24 cellular contexts compared by ENCODE assay signal in the genomic region with DNA sequence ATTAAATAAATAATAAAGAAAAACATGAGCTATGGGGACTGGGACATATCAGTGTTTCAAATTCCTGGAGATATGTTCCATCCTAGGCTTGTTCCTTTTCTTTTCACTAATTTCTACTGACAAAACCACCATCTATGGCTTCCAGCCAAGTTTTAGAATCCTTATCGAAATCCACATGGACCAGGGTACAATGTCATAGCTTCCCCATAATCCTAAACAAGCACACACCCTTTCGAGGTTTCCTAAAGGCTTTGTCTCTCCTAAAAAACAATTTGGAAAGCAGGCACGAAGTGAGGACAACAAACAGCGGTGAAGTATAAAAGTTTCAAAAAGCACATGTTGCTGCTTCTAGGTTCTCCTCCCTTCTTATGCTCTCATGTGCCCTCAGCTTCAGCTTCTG. TPM values are rescaled to one million over a fixed set of nuclear protein-coding genes. Genes with fewer than 3 reads are reported as not detected.
DNase-seq lines count a peak whose midpoint lies in the region; ATAC-seq, FAIRE-seq and TF ChIP-seq lines count a peak whose summit lies in the region.
"Had no signal": no experiment of that assay in that cellular context is flagged by ENCODE, and none has a peak within 500 bp of the region (broad histone marks: within the 10 kb centered on the region; RNA-seq: fewer than 3 reads in every experiment).

No MANE protein-coding gene starts in this region.

- POLR2A ChIA-PET in endothelial cell of umbilical vein (lab: Charles Lee): no interaction called here

- H3K79me2 ChIP-seq in endothelial cell of umbilical vein (ENCODE audit: control insufficient read depth, insufficient read depth, low read length): peaks cover 5% of the 10 kb centered on the region
- H3K79me2 ChIP-seq: parathyroid adenoma had no signal

- peak overlapping the region; percentile 62 for H2AFZ ChIP-seq in endothelial cell of umbilical vein (ENCODE audit: low read depth, low read length)
- H2AFZ ChIP-seq: parathyroid adenoma had no signal

- peak overlapping the region; percentile 62 for H3K4me2 ChIP-seq in endothelial cell of umbilical vein (ENCODE audit: insufficient read depth, low read length)
- H3K4me2 ChIP-seq: SK-N-SH had no signal

- no peak overlapping the region for H3K9ac ChIP-seq in endothelial cell of umbilical vein (replicated peaks; ENCODE audit: extremely low read depth, insufficient read depth, low read length)
- H3K9ac ChIP-seq: parathyroid adenoma, SK-N-SH had no signal

- peaks cover 10% of the 10 kb centered on the region for H3K4me1 Mint-ChIP-seq in activated T-helper 1 cell treated with anti-CD3 and anti-CD28 coated beads, Interleukin-12 subunit alpha, Interleukin-12 subunit beta, Interleukin-2, Interleukin-4 antibody, amounts not matched to agents 30 ng/mL and 10 ng/mL and 1 ng/mL, durations not matched to agents 14 hours and 24 hours and 36 hours (ENCODE audit: low read depth)
- H3K4me1 Mint-ChIP-seq: memory B cell had no signal

- WGBS in heart right ventricle, 2 donors: 21 to 39% methylated on average over 4 of the region's 4 CpGs
- WGBS in right lobe of liver (ENCODE audit: insufficient coverage, low coverage, low lambda C conversion rate, missing lambda C conversion rate): 31% methylated on average over 4 of the region's 4 CpGs

- H3K4me1 ChIP-seq in heart right ventricle (peaks cover 12 to 86% (median 57%) of the 10 kb centered on the region in 9 donors), endothelial cell of umbilical vein (ENCODE audit: control insufficient read depth, extremely low read depth, insufficient read depth, low read length) (peaks cover 42% of the 10 kb centered on the region), right lobe of liver (peaks cover 0 to 10% (median 0%) of the 10 kb centered on the region in 4 donors)
- H3K4me1 ChIP-seq: parathyroid adenoma had no signal

- no peaks in the 10 kb centered on the region for H3K9me1 ChIP-seq in endothelial cell of umbilical vein (replicated peaks; ENCODE audit: control insufficient read depth, extremely low read depth, insufficient read depth, low read length)

- H3K27ac Mint-ChIP-seq in activated T-helper 1 cell treated with anti-CD3 and anti-CD28 coated beads, Interleukin-12 subunit alpha, Interleukin-12 subunit beta, Interleukin-2, Interleukin-4 antibody, amounts not matched to agents 30 ng/mL and 10 ng/mL and 1 ng/mL, durations not matched to agents 14 hours and 24 hours and 36 hours: no peak overlapping the region
- H3K27ac Mint-ChIP-seq: activated CD4-positive, alpha-beta T cell treated with anti-CD3 and anti-CD28 coated beads for 36 hours; activated naive CD8-positive, alpha-beta T cell treated with anti-CD3 and anti-CD28 coated beads, Interleukin-2, amount 50 U/mL, for 24 hours; activated T-helper 2 cell treated with anti-CD3 and anti-CD28 coated beads, Interferon-gamma antibody, Interleukin-2, Interleukin-4, amounts not matched to agents 10 μg/mL and 5 μg/mL and 100 μg/mL, durations not matched to agents 14 hours and 24 hours and 36 hours; memory B cell; natural killer cell; stimulated activated naive B cell treated with anti-CD40 and anti-IgM and Interleukin-4, amounts not matched to agents 10 μg/mL and 1 μg/mL and 100 μg/mL, for 72 hours had no signal

- peak in 3 of 8 donors; percentile 13 to 21 (median 14) for ATAC-seq in heart right ventricle
- ATAC-seq in left cardiac atrium: no peak
- peak in 3 of 4 donors; percentile 6 to 51 (median 16) for ATAC-seq in right lobe of liver
- no peak for ATAC-seq in HG03025 (IDR thresholded peaks at IDR 0.05; ENCODE audit: low FRiP score, unreplicated experiment)
- ATAC-seq: activated CD4-positive, alpha-beta T cell treated with anti-CD3 and anti-CD28 coated beads for 36 hours; activated naive CD8-positive, alpha-beta T cell treated with anti-CD3 and anti-CD28 coated beads, Interleukin-2, amount 50 U/mL, for 24 hours; natural killer cell; stimulated activated naive B cell treated with anti-CD40 and anti-IgM and Interleukin-4, amounts not matched to agents 10 μg/mL and 1 μg/mL and 100 μg/mL, for 72 hours had no signal

- H3K36me3 ChIP-seq in heart right ventricle (peaks cover 0 to 6% (median 0%) of the 10 kb centered on the region in 9 donors), endothelial cell of umbilical vein (ENCODE audit: control insufficient read depth in 2 of 2, extremely low read depth in 1 of 2, insufficient read depth in 2 of 2, low read length in 2 of 2) (no peaks in the 10 kb centered on the region), right lobe of liver (no peaks in the 10 kb centered on the region)
- H3K36me3 ChIP-seq: Peyer's patch, sigmoid colon, tibial nerve had no signal

- H3K9me3 Mint-ChIP-seq in activated T-helper 1 cell treated with anti-CD3 and anti-CD28 coated beads, Interleukin-12 subunit alpha, Interleukin-12 subunit beta, Interleukin-2, Interleukin-4 antibody, amounts not matched to agents 30 ng/mL and 10 ng/mL and 1 ng/mL, durations not matched to agents 14 hours and 24 hours and 36 hours: no peaks in the 10 kb centered on the region
- H3K9me3 Mint-ChIP-seq: activated naive CD8-positive, alpha-beta T cell treated with anti-CD3 and anti-CD28 coated beads, Interleukin-2, amount 50 U/mL, for 24 hours; activated T-helper 2 cell treated with anti-CD3 and anti-CD28 coated beads, Interferon-gamma antibody, Interleukin-2, Interleukin-4, amounts not matched to agents 10 μg/mL and 5 μg/mL and 100 μg/mL, durations not matched to agents 14 hours and 24 hours and 36 hours; memory B cell; natural killer cell; stimulated activated naive B cell treated with anti-CD40 and anti-IgM and Interleukin-4, amounts not matched to agents 10 μg/mL and 1 μg/mL and 100 μg/mL, for 72 hours had no signal

- H3K36me3 Mint-ChIP-seq in activated T-helper 1 cell treated with anti-CD3 and anti-CD28 coated beads, Interleukin-12 subunit alpha, Interleukin-12 subunit beta, Interleukin-2, Interleukin-4 antibody, amounts not matched to agents 30 ng/mL and 10 ng/mL and 1 ng/mL, durations not matched to agents 14 hours and 24 hours and 36 hours (ENCODE audit: low read depth): no peaks in the 10 kb centered on the region
- H3K36me3 Mint-ChIP-seq: memory B cell; natural killer cell; stimulated activated naive B cell treated with anti-CD40 and anti-IgM and Interleukin-4, amounts not matched to agents 10 μg/mL and 1 μg/mL and 100 μg/mL, for 72 hours had no signal

- H3K9me3 ChIP-seq in heart right ventricle: no peaks in the 10 kb centered on the region
- no peaks in the 10 kb centered on the region for H3K9me3 ChIP-seq in endothelial cell of umbilical vein (replicated peaks; ENCODE audit: control insufficient read depth, insufficient read depth, low read length)
- H3K9me3 ChIP-seq in right lobe of liver: no peaks in the 10 kb centered on the region
- H3K9me3 ChIP-seq: Peyer's patch, sigmoid colon, SK-N-SH, tibial nerve had no signal

- FAIRE-seq in endothelial cell of umbilical vein (lab: Jason Lieb, UNC): no peak

- H3K27me3 ChIP-seq in heart right ventricle: no peaks in the 10 kb centered on the region
- no peaks in the 10 kb centered on the region for H3K27me3 ChIP-seq in endothelial cell of umbilical vein (ENCODE audit: control insufficient read depth in 2 of 2, insufficient read depth in 2 of 2, low read length in 2 of 2)
- no peaks in the 10 kb centered on the region for H3K27me3 ChIP-seq in right lobe of liver
- H3K27me3 ChIP-seq: Peyer's patch, sigmoid colon, tibial nerve had no signal

- peaks cover 2% of the 10 kb centered on the region for H3K27me3 Mint-ChIP-seq in activated T-helper 1 cell treated with anti-CD3 and anti-CD28 coated beads, Interleukin-12 subunit alpha, Interleukin-12 subunit beta, Interleukin-2, Interleukin-4 antibody, amounts not matched to agents 30 ng/mL and 10 ng/mL and 1 ng/mL, durations not matched to agents 14 hours and 24 hours and 36 hours (ENCODE audit: insufficient read depth)
- H3K27me3 Mint-ChIP-seq: activated CD4-positive, alpha-beta T cell treated with anti-CD3 and anti-CD28 coated beads for 36 hours; activated naive CD8-positive, alpha-beta T cell treated with anti-CD3 and anti-CD28 coated beads, Interleukin-2, amount 50 U/mL, for 24 hours; stimulated activated naive B cell treated with anti-CD40 and anti-IgM and Interleukin-4, amounts not matched to agents 10 μg/mL and 1 μg/mL and 100 μg/mL, for 72 hours had no signal

- DNase-seq in heart right ventricle (no peak), left cardiac atrium (no peak), endothelial cell of umbilical vein (ENCODE audit: low read depth, low spot score) (peak; percentile 59), right lobe of liver (no peak), MV-4-11 (lab: John Stamatoyannopoulos, UW) (no peak)
- DNase-seq in activated T-cell treated with anti-CD3 and anti-CD28 coated beads, Interleukin-2, amount 50 U/mL, for 48 hours: no peak
- no peak for DNase-seq in activated T-helper 1 cell treated with anti-CD3 and anti-CD28 coated beads, Interleukin-12 subunit alpha, Interleukin-12 subunit beta, Interleukin-2, Interleukin-4 antibody, amounts not matched to agents 30 ng/mL and 10 ng/mL and 1 ng/mL, durations not matched to agents 14 hours and 24 hours and 36 hours (ENCODE audit: low spot score)
- DNase-seq: activated CD4-positive, alpha-beta T cell treated with anti-CD3 and anti-CD28 coated beads for 36 hours; activated naive CD8-positive, alpha-beta T cell treated with anti-CD3 and anti-CD28 coated beads, Interleukin-2, amount 50 U/mL, for 24 hours; C1 segment of cervical spinal cord; GDM1; natural killer cell; NCI-H1694; NCI-H748 treated with DMSO at 0.1 percent for 48 hours; Peyer's patch; sigmoid colon; SK-N-SH; stimulated activated naive B cell treated with anti-CD40 and anti-IgM and Interleukin-4, amounts not matched to agents 10 μg/mL and 1 μg/mL and 100 μg/mL, for 72 hours; T1000 had no signal

- H4K20me1 ChIP-seq in endothelial cell of umbilical vein (replicated peaks; ENCODE audit: control insufficient read depth, extremely low read depth, insufficient read depth, low read length): no peaks in the 10 kb centered on the region

- TF ChIP-seq POLR2A in endothelial cell of umbilical vein (IDR thresholded peaks at IDR 0.05; ENCODE audit: low read depth, low read length): no peak
- TF ChIP-seq POLR2A in right lobe of liver (IDR thresholded peaks at IDR 0.05): no peak

- no peak for TF ChIP-seq CTCF in heart right ventricle (IDR thresholded peaks at IDR 0.05)
- TF ChIP-seq CTCF in endothelial cell of umbilical vein (IDR thresholded peaks at IDR 0.05; ENCODE audit: extremely low read depth in 1 of 2, insufficient read depth in 1 of 2, low read depth in 1 of 2, low read length in 2 of 2): no peak
- no peak for TF ChIP-seq CTCF in right lobe of liver (IDR thresholded peaks at IDR 0.05)

- no TSS peak for BruUV-seq in endothelial cell of umbilical vein (replicated peaks; lab: Mats Ljungman, UMichigan)

- no peak overlapping the region for H3K4me3 Mint-ChIP-seq in activated T-helper 1 cell treated with anti-CD3 and anti-CD28 coated beads, Interleukin-12 subunit alpha, Interleukin-12 subunit beta, Interleukin-2, Interleukin-4 antibody, amounts not matched to agents 30 ng/mL and 10 ng/mL and 1 ng/mL, durations not matched to agents 14 hours and 24 hours and 36 hours
- H3K4me3 Mint-ChIP-seq: activated CD4-positive, alpha-beta T cell treated with anti-CD3 and anti-CD28 coated beads for 36 hours; activated naive CD8-positive, alpha-beta T cell treated with anti-CD3 and anti-CD28 coated beads, Interleukin-2, amount 50 U/mL, for 24 hours; memory B cell; natural killer cell; stimulated activated naive B cell treated with anti-CD40 and anti-IgM and Interleukin-4, amounts not matched to agents 10 μg/mL and 1 μg/mL and 100 μg/mL, for 72 hours had no signal

- intact Hi-C loops in heart right ventricle (cut with DNase I): no loop called here
- intact Hi-C loops in left cardiac atrium (cut with DNase I): no loop called here
- intact Hi-C loops in endothelial cell of umbilical vein (cut with micrococcal nuclease): no loop called here
- intact Hi-C loops in right lobe of liver (cut with DNase I): no loop called here
- intact Hi-C loops in activated T-helper 1 cell treated with anti-CD3 and anti-CD28 coated beads, Interleukin-12 subunit alpha, Interleukin-12 subunit beta, Interleukin-2, Interleukin-4 antibody, amounts not matched to agents 30 ng/mL and 10 ng/mL and 1 ng/mL, durations not matched to agents 14 hours and 24 hours and 36 hours (cut with micrococcal nuclease): no loop called here

- no peak overlapping the region for H3K4me3 ChIP-seq in heart right ventricle
- H3K4me3 ChIP-seq in endothelial cell of umbilical vein (replicated peaks in 1 of 3; ENCODE audit: insufficient read depth in 1 of 3, low read depth in 1 of 3, low read length in 3 of 3): no peak overlapping the region
- no peak overlapping the region for H3K4me3 ChIP-seq in right lobe of liver
- H3K4me3 ChIP-seq: Peyer's patch, sigmoid colon, tibial nerve had no signal

- H3K27ac ChIP-seq in heart right ventricle (peak overlapping the region in 7 of 10 donors; percentile 1 to 49 (median 26)), endothelial cell of umbilical vein (ENCODE audit: insufficient read depth, low read depth, low read length) (no peak overlapping the region), right lobe of liver (no peak overlapping the region)
- H3K27ac ChIP-seq: parathyroid adenoma had no signal

- dilution Hi-C loops in endothelial cell of umbilical vein (cut with MboI; ENCODE audit: extremely low pct_ligation_motif_present, low sequenced_read_pairs): no loop called here

- CTCF ChIA-PET in endothelial cell of umbilical vein (lab: Charles Lee): interaction anchor here (1.0 to 2.2 kb wide), 4 partner anchors 13 to 43 kb away, joined by 3 to 5 read pairs (median 4); partner anchors contain the start of gene DST

RNA-seq across cellular contexts. Expression of gene DST, which starts 13.3 kb away (rescaled TPM):
- 100 to 1,000 TPM; 218 to 619 (median 514) TPM for total RNA-seq in heart right ventricle
- polyA plus RNA-seq in heart right ventricle: 100 to 1,000 TPM; 103 to 211 TPM
- 100 to 1,000 TPM; 190 to 213 TPM for total RNA-seq in left cardiac atrium
- total RNA-seq in endothelial cell of umbilical vein: 206 and 253 TPM in 2 replicates
- 62.3 and 70.2 TPM in 2 replicates for polyA plus RNA-seq in endothelial cell of umbilical vein
- 37.1 and 41.0 TPM in 2 replicates for polyA plus RNA-seq in endothelial cell of umbilical vein (2011; cell fraction: cytosol; rRNA removed)
- 386 and 476 TPM in 2 replicates for polyA plus RNA-seq in endothelial cell of umbilical vein (2011; cell fraction: nucleus; rRNA removed)
- 110 and 119 TPM in 2 replicates for polyA plus RNA-seq in endothelial cell of umbilical vein (2012)
- 406 and 457 TPM in 2 replicates for polyA minus RNA-seq in endothelial cell of umbilical vein
- polyA minus RNA-seq in endothelial cell of umbilical vein (2011; cell fraction: cytosol; rRNA and poly(A)+ RNA removed): 27.3 TPM
- 1,287 and 1,746 TPM in 2 replicates for polyA minus RNA-seq in endothelial cell of umbilical vein (2011; cell fraction: nucleus; rRNA and poly(A)+ RNA removed)
- 100 to 1,000 TPM in 5 of 6 experiments, 10 to 100 TPM in 1; 92.1 to 207 (median 156) TPM for total RNA-seq in right lobe of liver
- total RNA-seq in activated T-helper 1 cell treated with anti-CD3 and anti-CD28 coated beads, Interleukin-12 subunit alpha, Interleukin-12 subunit beta, Interleukin-2, Interleukin-4 antibody, amounts not matched to agents 30 ng/mL and 10 ng/mL and 1 ng/mL, durations not matched to agents 14 hours and 24 hours and 36 hours: 6.0 and 11.2 TPM in 2 replicates

Comparison
In these comparisons a context has a peak if more than half of its experiments do, and no peak if none do; other contexts are left out.
1. ATAC-seq: peak in right lobe of liver (3 of 4); none in left cardiac atrium (0 of 2) and HG03025 (single experiment).
2. H3K27ac ChIP-seq: peak in heart right ventricle (7 of 10); none in endothelial cell of umbilical vein (single experiment) and right lobe of liver (0 of 3).